Comparison of ENCODE assay signal across 1 cellular context in the genomic region with DNA sequence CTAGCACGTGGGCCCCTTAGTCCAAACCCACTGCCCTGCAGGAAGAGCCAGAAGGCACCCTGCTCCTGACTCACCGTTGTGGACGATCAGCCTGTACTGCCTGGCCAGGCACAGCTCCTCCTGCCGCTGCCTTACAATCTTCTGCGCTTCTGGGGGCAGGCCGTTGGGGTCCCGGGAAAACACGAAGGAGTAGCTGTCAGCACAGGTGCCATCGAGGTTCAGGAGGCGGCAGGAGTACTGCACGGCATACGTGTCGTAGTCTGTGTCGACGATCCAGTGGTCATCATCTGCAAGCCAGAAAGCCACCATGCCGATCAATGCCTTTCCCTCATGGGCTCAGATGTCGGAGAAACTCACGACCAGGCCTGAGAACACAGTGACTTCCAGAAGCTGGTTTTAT.
TF ChIP-seq lines count a peak whose summit lies in the region.

No MANE protein-coding gene starts in this region.

TF ChIP-seq in HepG2, 621 proteins besides CTCF, POLR2A, EP300 and RAD21:
- TF ChIP-seq ZFP62 (CRISPR knock-in tag; IDR thresholded peaks at IDR 0.05) = no peak
- no peak for TF ChIP-seq SUZ12 (IDR thresholded peaks at IDR 0.05; ENCODE audit: low read depth, low read length)
- TF ChIP-seq NR2F2 (IDR thresholded peaks at IDR 0.05; ENCODE audit: borderline replicate concordance, low read depth) = no peak
- TF ChIP-seq, protein P1, sequence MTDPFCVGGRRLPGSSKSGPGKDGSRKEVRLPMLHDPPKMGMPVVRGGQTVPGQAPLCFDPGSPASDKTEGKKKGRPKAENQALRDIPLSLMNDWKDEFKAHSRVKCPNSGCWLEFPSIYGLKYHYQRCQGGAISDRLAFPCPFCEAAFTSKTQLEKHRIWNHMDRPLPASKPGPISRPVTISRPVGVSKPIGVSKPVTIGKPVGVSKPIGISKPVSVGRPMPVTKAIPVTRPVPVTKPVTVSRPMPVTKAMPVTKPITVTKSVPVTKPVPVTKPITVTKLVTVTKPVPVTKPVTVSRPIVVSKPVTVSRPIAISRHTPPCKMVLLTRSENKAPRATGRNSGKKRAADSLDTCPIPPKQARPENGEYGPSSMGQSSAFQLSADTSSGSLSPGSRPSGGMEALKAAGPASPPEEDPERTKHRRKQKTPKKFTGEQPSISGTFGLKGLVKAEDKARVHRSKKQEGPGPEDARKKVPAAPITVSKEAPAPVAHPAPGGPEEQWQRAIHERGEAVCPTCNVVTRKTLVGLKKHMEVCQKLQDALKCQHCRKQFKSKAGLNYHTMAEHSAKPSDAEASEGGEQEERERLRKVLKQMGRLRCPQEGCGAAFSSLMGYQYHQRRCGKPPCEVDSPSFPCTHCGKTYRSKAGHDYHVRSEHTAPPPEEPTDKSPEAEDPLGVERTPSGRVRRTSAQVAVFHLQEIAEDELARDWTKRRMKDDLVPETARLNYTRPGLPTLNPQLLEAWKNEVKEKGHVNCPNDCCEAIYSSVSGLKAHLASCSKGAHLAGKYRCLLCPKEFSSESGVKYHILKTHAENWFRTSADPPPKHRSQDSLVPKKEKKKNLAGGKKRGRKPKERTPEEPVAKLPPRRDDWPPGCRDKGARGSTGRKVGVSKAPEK (CRISPR knock-in tag; IDR thresholded peaks at IDR 0.05; ENCODE audit: borderline replicate concordance) = no peak
- no peak for TF ChIP-seq SIX4 (CRISPR knock-in tag; IDR thresholded peaks at IDR 0.05)
- TF ChIP-seq ELF1 (CRISPR knock-in tag; IDR thresholded peaks at IDR 0.05) = no peak
- TF ChIP-seq RBM22 (optimal IDR thresholded peaks at IDR 0.05; ENCODE audit: low read length) = peak; percentile 60
- peak; percentile 54; the same call in 1 of the 2 replicates for TF ChIP-seq RBFOX2 (IDR thresholded peaks at IDR 0.05; ENCODE audit: low read depth, low read length)
- TF ChIP-seq RBM39 (IDR thresholded peaks at IDR 0.05; ENCODE audit: low read depth, low read length, poor library complexity, severe bottlenecking) = peak; percentile 26
- no peak for TF ChIP-seq ZFAT (CRISPR knock-in tag; conservative IDR thresholded peaks at IDR 0.05)
- 0 out of 2 replicates have a peak, but pooled peaks have one; percentile 55 for TF ChIP-seq AKAP8 (CRISPR knock-in tag; IDR thresholded peaks at IDR 0.05)
- TF ChIP-seq HCFC1 (IDR thresholded peaks at IDR 0.05; ENCODE audit: low read depth, low read length) = no peak
- TF ChIP-seq SSRP1 (CRISPR knock-in tag; IDR thresholded peaks at IDR 0.05) = peak; percentile 58
- peak; percentile 33; the same call in 1 of the 2 replicates for TF ChIP-seq ARNT2 (CRISPR knock-in tag; IDR thresholded peaks at IDR 0.05; ENCODE audit: low read depth)
- peak; percentile 91 for TF ChIP-seq AGO2 (optimal IDR thresholded peaks at IDR 0.05; ENCODE audit: low read depth, low read length)
- TF ChIP-seq SRSF4 (IDR thresholded peaks at IDR 0.05; ENCODE audit: low read depth, low read length, poor library complexity, severe bottlenecking) = no peak
- TF ChIP-seq, protein P2, sequence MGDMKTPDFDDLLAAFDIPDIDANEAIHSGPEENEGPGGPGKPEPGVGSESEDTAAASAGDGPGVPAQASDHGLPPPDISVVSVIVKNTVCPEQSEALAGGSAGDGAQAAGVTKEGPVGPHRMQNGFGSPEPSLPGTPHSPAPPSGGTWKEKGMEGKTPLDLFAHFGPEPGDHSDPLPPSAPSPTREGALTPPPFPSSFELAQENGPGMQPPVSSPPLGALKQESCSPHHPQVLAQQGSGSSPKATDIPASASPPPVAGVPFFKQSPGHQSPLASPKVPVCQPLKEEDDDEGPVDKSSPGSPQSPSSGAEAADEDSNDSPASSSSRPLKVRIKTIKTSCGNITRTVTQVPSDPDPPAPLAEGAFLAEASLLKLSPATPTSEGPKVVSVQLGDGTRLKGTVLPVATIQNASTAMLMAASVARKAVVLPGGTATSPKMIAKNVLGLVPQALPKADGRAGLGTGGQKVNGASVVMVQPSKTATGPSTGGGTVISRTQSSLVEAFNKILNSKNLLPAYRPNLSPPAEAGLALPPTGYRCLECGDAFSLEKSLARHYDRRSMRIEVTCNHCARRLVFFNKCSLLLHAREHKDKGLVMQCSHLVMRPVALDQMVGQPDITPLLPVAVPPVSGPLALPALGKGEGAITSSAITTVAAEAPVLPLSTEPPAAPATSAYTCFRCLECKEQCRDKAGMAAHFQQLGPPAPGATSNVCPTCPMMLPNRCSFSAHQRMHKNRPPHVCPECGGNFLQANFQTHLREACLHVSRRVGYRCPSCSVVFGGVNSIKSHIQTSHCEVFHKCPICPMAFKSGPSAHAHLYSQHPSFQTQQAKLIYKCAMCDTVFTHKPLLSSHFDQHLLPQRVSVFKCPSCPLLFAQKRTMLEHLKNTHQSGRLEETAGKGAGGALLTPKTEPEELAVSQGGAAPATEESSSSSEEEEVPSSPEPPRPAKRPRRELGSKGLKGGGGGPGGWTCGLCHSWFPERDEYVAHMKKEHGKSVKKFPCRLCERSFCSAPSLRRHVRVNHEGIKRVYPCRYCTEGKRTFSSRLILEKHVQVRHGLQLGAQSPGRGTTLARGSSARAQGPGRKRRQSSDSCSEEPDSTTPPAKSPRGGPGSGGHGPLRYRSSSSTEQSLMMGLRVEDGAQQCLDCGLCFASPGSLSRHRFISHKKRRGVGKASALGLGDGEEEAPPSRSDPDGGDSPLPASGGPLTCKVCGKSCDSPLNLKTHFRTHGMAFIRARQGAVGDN (CRISPR knock-in tag; IDR thresholded peaks at IDR 0.05) = peak; percentile 33
- no peak for TF ChIP-seq ZNF441 (CRISPR knock-in tag; IDR thresholded peaks at IDR 0.05; ENCODE audit: borderline replicate concordance)
- TF ChIP-seq PAF1 (CRISPR knock-in tag; IDR thresholded peaks at IDR 0.05) = peak; percentile 38; the same call in 1 of the 2 replicates
- TF ChIP-seq ZBTB38 (CRISPR knock-in tag; IDR thresholded peaks at IDR 0.05) = peak; percentile 64; the same call in 1 of the 2 replicates
- peak; percentile 50 for TF ChIP-seq POLR2G (IDR thresholded peaks at IDR 0.05; ENCODE audit: low read depth, low read length)
- TF ChIP-seq, protein P3, sequence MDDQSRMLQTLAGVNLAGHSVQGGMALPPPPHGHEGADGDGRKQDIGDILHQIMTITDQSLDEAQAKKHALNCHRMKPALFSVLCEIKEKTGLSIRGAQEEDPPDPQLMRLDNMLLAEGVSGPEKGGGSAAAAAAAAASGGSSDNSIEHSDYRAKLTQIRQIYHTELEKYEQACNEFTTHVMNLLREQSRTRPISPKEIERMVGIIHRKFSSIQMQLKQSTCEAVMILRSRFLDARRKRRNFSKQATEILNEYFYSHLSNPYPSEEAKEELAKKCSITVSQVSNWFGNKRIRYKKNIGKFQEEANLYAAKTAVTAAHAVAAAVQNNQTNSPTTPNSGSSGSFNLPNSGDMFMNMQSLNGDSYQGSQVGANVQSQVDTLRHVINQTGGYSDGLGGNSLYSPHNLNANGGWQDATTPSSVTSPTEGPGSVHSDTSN (CRISPR knock-in tag; IDR thresholded peaks at IDR 0.05; ENCODE audit: borderline replicate concordance) = no peak
